In the genomic region with DNA sequence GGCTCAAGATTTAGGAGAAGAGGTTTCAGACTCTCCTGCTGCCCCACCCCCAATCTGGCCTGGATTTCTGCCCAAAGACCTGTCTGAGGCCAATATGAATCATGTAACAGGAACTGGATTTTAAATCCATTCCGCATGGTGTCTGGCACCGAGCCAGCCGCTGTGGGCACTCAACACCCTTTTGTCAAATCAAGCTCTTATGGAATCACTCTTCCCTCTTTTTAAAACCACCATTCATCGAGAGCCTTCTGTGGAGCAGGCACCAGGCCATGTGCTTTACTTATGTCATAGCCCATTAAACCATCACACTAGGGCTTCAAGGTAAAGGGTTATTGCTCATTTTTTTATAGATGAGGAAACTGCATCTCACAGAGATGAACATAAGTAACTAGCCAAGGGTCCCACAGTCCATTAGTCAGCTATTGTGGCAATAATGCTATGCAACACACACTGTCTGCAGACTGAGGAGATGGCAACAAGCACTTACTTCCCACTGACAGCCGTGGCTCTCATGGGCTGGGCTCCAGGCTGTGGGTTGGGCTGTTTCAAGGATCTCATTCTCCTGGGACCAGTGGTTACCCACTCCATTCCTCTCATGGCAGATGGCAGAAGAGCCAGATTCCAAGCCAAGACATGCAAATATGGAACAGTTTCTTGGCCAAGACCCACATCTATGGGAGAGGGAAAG, we compare ENCODE assay signal across 15 cellular contexts.
DNase-seq lines count a peak whose midpoint lies in the region; TF ChIP-seq lines count a peak whose summit lies in the region.
"Had no signal": no experiment of that assay in that cellular context is flagged by ENCODE, and none has a peak within 500 bp of the region (broad histone marks: within the 10 kb centered on the region; RNA-seq: fewer than 3 reads in every experiment).

No MANE protein-coding gene starts in this region.

- no peak overlapping the region for H2AFZ ChIP-seq in neural progenitor cell (replicated peaks)

- H3K27me3 ChIP-seq in neural progenitor cell (no peaks in the 10 kb centered on the region), brain microvascular endothelial cell (replicated peaks) (no peaks in the 10 kb centered on the region)

- H3K27ac Mint-ChIP-seq in neural progenitor cell, result peak overlapping the region; percentile 51
- H3K27ac Mint-ChIP-seq: activated naive CD8-positive, alpha-beta T cell treated with anti-CD3 and anti-CD28 coated beads, Interleukin-2, amount 10 ng/mL, durations not matched to agents 7 days and 5 days; progenitor cell of endocrine pancreas; stimulated activated naive CD8-positive, alpha-beta T cell treated with anti-CD3 and anti-CD28 coated beads, Interleukin-15, amount 100 ng/mL, for 72 hours had no signal

- peaks cover 4% of the 10 kb centered on the region for H3K27me3 Mint-ChIP-seq in neural progenitor cell (ENCODE audit: insufficient read depth, low read depth)
- H3K27me3 Mint-ChIP-seq: activated naive CD8-positive, alpha-beta T cell treated with anti-CD3 and anti-CD28 coated beads, Interleukin-2, amount 10 ng/mL, durations not matched to agents 7 days and 5 days had no signal

- in situ Hi-C loops in brain microvascular endothelial cell (cut with HindIII; ENCODE audit: low pct_ligation_motif_present, low sequenced_read_pairs), result no loop called here

- no peak overlapping the region for H3K4me3 ChIP-seq in HFF-Myc (replicated peaks; ENCODE audit: low read depth, low read length)
- H3K4me3 ChIP-seq in neural progenitor cell, result no peak overlapping the region
- no peak overlapping the region for H3K4me3 ChIP-seq in brain microvascular endothelial cell (ENCODE audit: low read depth, low read length)

- H3K36me3 ChIP-seq in neural progenitor cell (no peaks in the 10 kb centered on the region), brain microvascular endothelial cell (replicated peaks) (no peaks in the 10 kb centered on the region)

- no peaks in the 10 kb centered on the region for H4K20me1 ChIP-seq in neural progenitor cell (ENCODE audit: low read depth)

- H3K4me1 Mint-ChIP-seq in neural progenitor cell, result peaks cover 74% of the 10 kb centered on the region
- H3K4me1 Mint-ChIP-seq: activated naive CD8-positive, alpha-beta T cell treated with anti-CD3 and anti-CD28 coated beads, Interleukin-2, amount 10 ng/mL, durations not matched to agents 7 days and 5 days; stimulated activated naive CD8-positive, alpha-beta T cell treated with anti-CD3 and anti-CD28 coated beads, Interleukin-15, amount 100 ng/mL, for 72 hours had no signal

- no peaks in the 10 kb centered on the region for H3K36me3 Mint-ChIP-seq in neural progenitor cell
- H3K36me3 Mint-ChIP-seq: activated naive CD8-positive, alpha-beta T cell treated with anti-CD3 and anti-CD28 coated beads, Interleukin-2, amount 10 ng/mL, durations not matched to agents 7 days and 5 days had no signal

- no peaks in the 10 kb centered on the region for H3K9me3 Mint-ChIP-seq in neural progenitor cell
- H3K9me3 Mint-ChIP-seq: activated naive CD8-positive, alpha-beta T cell treated with anti-CD3 and anti-CD28 coated beads, Interleukin-2, amount 10 ng/mL, durations not matched to agents 7 days and 5 days; stimulated activated naive CD8-positive, alpha-beta T cell treated with anti-CD3 and anti-CD28 coated beads, Interleukin-15, amount 100 ng/mL, for 72 hours had no signal

- no peak overlapping the region for H3K4me3 Mint-ChIP-seq in neural progenitor cell
- H3K4me3 Mint-ChIP-seq: activated naive CD8-positive, alpha-beta T cell treated with anti-CD3 and anti-CD28 coated beads, Interleukin-2, amount 10 ng/mL, durations not matched to agents 7 days and 5 days; stimulated activated naive CD8-positive, alpha-beta T cell treated with anti-CD3 and anti-CD28 coated beads, Interleukin-15, amount 100 ng/mL, for 72 hours had no signal

- no peak overlapping the region for H3K4me2 ChIP-seq in neural progenitor cell

- no peaks in the 10 kb centered on the region for H3K79me2 ChIP-seq in neural progenitor cell (ENCODE audit: low read depth)

- H3K9ac ChIP-seq in neural progenitor cell, result no peak overlapping the region

- DNase-seq in HFF-Myc (ENCODE audit: extremely low read depth, low read depth) (peak; percentile 2), NCI-H2107 (lab: John Stamatoyannopoulos, UW) (peak; percentile 65), astrocyte of the hippocampus (ENCODE audit: low read depth, low spot score) (peak; percentile 79), neural progenitor cell (ENCODE audit: low spot score) (no peak), brain microvascular endothelial cell (no peak), pons (ENCODE audit: low spot score) (no peak), AML-193 (lab: John Stamatoyannopoulos, UW) (no peak)
- DNase-seq: activated naive CD8-positive, alpha-beta T cell treated with anti-CD3 and anti-CD28 coated beads, Interleukin-2, amount 10 ng/mL, durations not matched to agents 7 days and 5 days; Caco-2; KBM-7; mesenchymal stem cell; stimulated activated CD4-positive, alpha-beta T cell treated with anti-CD3 and anti-CD28 coated beads, Interleukin-4, amount 100 ng/mL, for 24 hours; stimulated activated naive CD8-positive, alpha-beta T cell treated with anti-CD3 and anti-CD28 coated beads, Interleukin-15, amount 100 ng/mL, for 72 hours; T-helper 9 cell had no signal

- no peaks in the 10 kb centered on the region for H3K9me3 ChIP-seq in neural progenitor cell (ENCODE audit: low read depth)
- H3K9me3 ChIP-seq: Caco-2 had no signal

- no peak for TF ChIP-seq CTCF in HFF-Myc (IDR thresholded peaks at IDR 0.05; ENCODE audit: low read depth, low read length, missing control alignments)
- TF ChIP-seq CTCF in neural progenitor cell (IDR thresholded peaks at IDR 0.05), result no peak
- no peak for TF ChIP-seq CTCF in brain microvascular endothelial cell (IDR thresholded peaks at IDR 0.05; ENCODE audit: low read depth, low read length, missing control alignments)

- no peak overlapping the region for H3K27ac ChIP-seq in neural progenitor cell
- no peak overlapping the region for H3K27ac ChIP-seq in brain microvascular endothelial cell

- H3F3A ChIP-seq in neural progenitor cell (ENCODE audit: low read depth), result peaks cover 6% of the 10 kb centered on the region

- H3K4me1 ChIP-seq in neural progenitor cell, result peaks cover 25% of the 10 kb centered on the region
- H3K4me1 ChIP-seq: Caco-2 had no signal

Comparison
In these comparisons a context has a peak if more than half of its experiments do, and no peak if none do; other contexts are left out.
1. DNase-seq: peak in HFF-Myc (single experiment), NCI-H2107 (single experiment) and astrocyte of the hippocampus (single experiment); none in neural progenitor cell (single experiment), brain microvascular endothelial cell (single experiment), pons (single experiment) and AML-193 (0 of 2).